Comparison of ENCODE assay signal across 26 cellular contexts in genomic region chr7:99782012-99782953, GRCh38. TPM values are rescaled to one million over a fixed set of nuclear protein-coding genes. Genes with fewer than 3 reads are reported as not detected.
"Had no signal": no experiment of that assay in that cellular context is flagged by ENCODE, and none has a peak within 500 bp of the region (broad histone marks: within the 10 kb centered on the region; RNA-seq: fewer than 3 reads in every experiment).

No MANE protein-coding gene starts in this region.

- ATAC-seq: activated CD8-positive, alpha-beta T cell treated with anti-CD3 and anti-CD28 coated beads for 36 hours; body of pancreas; mucosa of descending colon; psoas muscle; right cardiac atrium had no signal

- H3K4me3 ChIP-seq: body of pancreas, dorsolateral prefrontal cortex, left ventricle myocardium inferior, mucosa of descending colon, psoas muscle, suprapubic skin, transverse colon had no signal

- H3K27me3 ChIP-seq: body of pancreas, dorsolateral prefrontal cortex, suprapubic skin, transverse colon had no signal

- FAIRE-seq: colon, frontal cortex, small intestine, TTC549 had no signal

- DNase-seq: activated CD4-positive, alpha-beta T cell treated with anti-CD3 and anti-CD28 coated beads for 4 hours; activated CD8-positive, alpha-beta T cell treated with anti-CD3 and anti-CD28 coated beads for 36 hours; activated naive CD4-positive, alpha-beta T cell treated with Interleukin-2 at 50 U/mL for 16 hours; activated T-cell treated with anti-CD3 and anti-CD28 coated beads, Interleukin-2, amount 50 U/mL, for 24 hours; body of pancreas; central memory CD4-positive, alpha-beta T cell; dorsolateral prefrontal cortex; left ventricle myocardium inferior; mucosa of descending colon; naive B cell; psoas muscle; right cardiac atrium; small intestine; stimulated activated CD4-positive, alpha-beta T cell treated with anti-CD3 and anti-CD28 coated beads, Interleukin-15, amount 100 ng/mL, for 24 hours; stimulated activated CD4-positive, alpha-beta T cell treated with anti-CD3 and anti-CD28 coated beads, Interleukin-2, amount 100 ng/mL, for 48 hours; transverse colon had no signal

- H3K4me3 Mint-ChIP-seq: activated CD8-positive, alpha-beta T cell treated with anti-CD3 and anti-CD28 coated beads for 36 hours; activated T-cell treated with anti-CD3 and anti-CD28 coated beads, Interleukin-2, amount 50 U/mL, for 24 hours; neural crest cell; stimulated activated naive CD8-positive, alpha-beta T cell treated with anti-CD3 and anti-CD28 coated beads, Interleukin-15, Interleukin-2, amounts not matched to agents 100 ng/mL and 50 ng/mL, for 24 hours; T-helper 2 cell treated with Interferon-gamma antibody and Interleukin-4, amounts not matched to agents 5 μg/mL and 100 μg/mL, for 36 hours had no signal

- H3K9me3 ChIP-seq: body of pancreas, left ventricle myocardium inferior, mucosa of descending colon, psoas muscle, suprapubic skin, transverse colon had no signal

- H3K27ac Mint-ChIP-seq: activated CD8-positive, alpha-beta T cell treated with anti-CD3 and anti-CD28 coated beads for 36 hours; activated T-cell treated with anti-CD3 and anti-CD28 coated beads, Interleukin-2, amount 50 U/mL, for 24 hours; activated T-helper 2 cell treated with anti-CD3 and anti-CD28 coated beads, Interferon-gamma antibody, Interleukin-2, Interleukin-4, amounts not matched to agents 10 μg/mL and 5 μg/mL and 100 μg/mL, durations not matched to agents 14 hours and 24 hours and 36 hours; naive B cell; stimulated activated naive CD8-positive, alpha-beta T cell treated with anti-CD3 and anti-CD28 coated beads, Interleukin-15, Interleukin-2, amounts not matched to agents 100 ng/mL and 50 ng/mL, for 24 hours; T-helper 2 cell treated with Interferon-gamma antibody and Interleukin-4, amounts not matched to agents 5 μg/mL and 100 μg/mL, for 36 hours had no signal

- H3K4me1 ChIP-seq: left ventricle myocardium inferior had no signal

- H3K36me3 ChIP-seq: left ventricle myocardium inferior, suprapubic skin, transverse colon had no signal

- H3K27ac ChIP-seq: body of pancreas, dorsolateral prefrontal cortex, left ventricle myocardium inferior, psoas muscle, suprapubic skin, transverse colon had no signal

- H3K36me3 Mint-ChIP-seq: naive B cell had no signal

- H3K4me1 Mint-ChIP-seq: naive B cell, neural crest cell had no signal

- H3K9me3 Mint-ChIP-seq: activated CD8-positive, alpha-beta T cell treated with anti-CD3 and anti-CD28 coated beads for 36 hours; activated T-cell treated with anti-CD3 and anti-CD28 coated beads, Interleukin-2, amount 50 U/mL, for 24 hours; activated T-helper 2 cell treated with anti-CD3 and anti-CD28 coated beads, Interferon-gamma antibody, Interleukin-2, Interleukin-4, amounts not matched to agents 10 μg/mL and 5 μg/mL and 100 μg/mL, durations not matched to agents 14 hours and 24 hours and 36 hours; naive B cell; neural crest cell; stimulated activated naive CD8-positive, alpha-beta T cell treated with anti-CD3 and anti-CD28 coated beads, Interleukin-15, Interleukin-2, amounts not matched to agents 100 ng/mL and 50 ng/mL, for 24 hours; T-helper 2 cell treated with Interferon-gamma antibody and Interleukin-4, amounts not matched to agents 5 μg/mL and 100 μg/mL, for 36 hours had no signal

RNA-seq across cellular contexts. Expression of gene CYP3A4, which starts 1.7 kb away (rescaled TPM):
- total RNA-seq: activated CD8-positive, alpha-beta T cell treated with anti-CD3 and anti-CD28 coated beads for 36 hours; activated T-helper 2 cell treated with anti-CD3 and anti-CD28 coated beads, Interferon-gamma antibody, Interleukin-2, Interleukin-4, amounts not matched to agents 10 μg/mL and 5 μg/mL and 100 μg/mL, durations not matched to agents 14 hours and 24 hours and 36 hours; frontal cortex; kidney epithelial cell; left ventricle myocardium inferior; neural crest cell; osteocyte; right cardiac atrium had no signal

RNA-seq across cellular contexts. Expression of gene CYP3A43, which starts 45.5 kb away (rescaled TPM):
- total RNA-seq: activated CD8-positive, alpha-beta T cell treated with anti-CD3 and anti-CD28 coated beads for 36 hours; activated T-helper 2 cell treated with anti-CD3 and anti-CD28 coated beads, Interferon-gamma antibody, Interleukin-2, Interleukin-4, amounts not matched to agents 10 μg/mL and 5 μg/mL and 100 μg/mL, durations not matched to agents 14 hours and 24 hours and 36 hours; frontal cortex; kidney epithelial cell; left ventricle myocardium inferior; mucosa of descending colon; neural crest cell; osteocyte; right cardiac atrium; suprapubic skin; transverse colon had no signal
- polyA plus RNA-seq: small intestine had no signal

RNA-seq across cellular contexts. Expression of gene CYP3A7, which starts 47.3 kb away (rescaled TPM):
- total RNA-seq: activated CD8-positive, alpha-beta T cell treated with anti-CD3 and anti-CD28 coated beads for 36 hours; activated T-helper 2 cell treated with anti-CD3 and anti-CD28 coated beads, Interferon-gamma antibody, Interleukin-2, Interleukin-4, amounts not matched to agents 10 μg/mL and 5 μg/mL and 100 μg/mL, durations not matched to agents 14 hours and 24 hours and 36 hours; frontal cortex; kidney epithelial cell; left ventricle myocardium inferior; neural crest cell; osteocyte; psoas muscle; right cardiac atrium had no signal
- polyA plus RNA-seq: psoas muscle, right cardiac atrium had no signal
